Comparison of ENCODE assay signal across 8 cellular contexts in the genomic region with DNA sequence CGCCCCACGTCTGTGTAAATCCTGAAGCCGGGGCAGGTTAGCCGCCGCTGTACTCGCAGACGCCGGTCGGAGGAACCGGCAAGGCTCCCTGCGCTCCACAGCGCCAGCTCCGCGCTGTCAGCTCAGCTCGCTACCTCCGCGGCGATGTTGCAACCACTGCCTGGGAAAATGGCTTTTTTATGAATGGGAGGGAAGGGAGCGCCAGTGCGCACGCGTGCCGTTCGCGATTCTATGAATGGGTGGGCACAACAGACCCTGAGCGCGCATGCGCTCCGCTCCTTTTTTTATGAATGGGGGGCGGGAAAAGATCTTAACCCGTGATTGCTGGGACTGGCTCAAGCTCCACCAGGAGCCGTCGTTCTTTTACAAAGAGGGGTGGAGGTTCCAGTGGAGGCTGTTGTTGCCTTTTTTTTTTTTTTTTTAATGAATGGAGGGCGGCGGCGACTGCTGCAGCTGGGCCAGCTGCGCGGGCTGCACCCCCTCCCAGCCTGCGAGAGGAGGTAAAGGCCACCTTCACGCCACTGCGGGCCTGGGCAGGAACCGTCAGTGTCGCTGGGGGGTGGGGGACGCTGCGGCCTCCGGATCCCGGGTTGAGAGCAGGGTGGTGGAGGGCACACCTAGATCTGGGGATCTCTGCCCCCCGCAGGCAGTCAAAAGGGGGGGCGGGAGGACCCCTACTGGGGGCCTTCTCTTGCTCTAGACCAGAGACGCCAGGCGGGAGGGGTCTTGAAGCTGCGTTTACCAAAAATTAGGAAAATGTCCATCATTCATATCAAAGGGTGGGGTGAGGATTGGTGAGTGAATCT. TPM values are rescaled to one million over a fixed set of nuclear protein-coding genes. Genes with fewer than 3 reads are reported as not detected.
DNase-seq lines count a peak whose midpoint lies in the region; ATAC-seq and TF ChIP-seq lines count a peak whose summit lies in the region.

A gene with protein sequence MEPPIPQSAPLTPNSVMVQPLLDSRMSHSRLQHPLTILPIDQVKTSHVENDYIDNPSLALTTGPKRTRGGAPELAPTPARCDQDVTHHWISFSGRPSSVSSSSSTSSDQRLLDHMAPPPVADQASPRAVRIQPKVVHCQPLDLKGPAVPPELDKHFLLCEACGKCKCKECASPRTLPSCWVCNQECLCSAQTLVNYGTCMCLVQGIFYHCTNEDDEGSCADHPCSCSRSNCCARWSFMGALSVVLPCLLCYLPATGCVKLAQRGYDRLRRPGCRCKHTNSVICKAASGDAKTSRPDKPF (minus strand): TSS at position 151 of the 806 bp plus-strand sequence. CDS start 9,913 bp downstream, outside the sequence.

- DNase-seq in GM06990 (ENCODE audit: extremely low read depth, insufficient read length): peak; percentile 85
- peak; percentile 98 for DNase-seq in HFFc6
- DNase-seq in NB4 (ENCODE audit: low read depth): peak; percentile 96
- DNase-seq in glutamatergic neuron: peak; percentile 95
- DNase-seq in omental fat pad (ENCODE audit: low spot score): peak; percentile 79

- peaks cover 65% of the 10 kb centered on the region for H3K4me1 Mint-ChIP-seq in HFFc6 (ENCODE audit: low read depth)
- H3K4me1 Mint-ChIP-seq in activated naive CD8-positive, alpha-beta T cell (ENCODE audit: low read depth): peaks cover 18% of the 10 kb centered on the region
- peaks cover 52% of the 10 kb centered on the region for H3K4me1 Mint-ChIP-seq in glutamatergic neuron (ENCODE audit: low read depth, unreplicated experiment)

- no peaks in the 10 kb centered on the region for H3K9me3 Mint-ChIP-seq in HFFc6
- H3K9me3 Mint-ChIP-seq in activated naive CD8-positive, alpha-beta T cell (ENCODE audit: low read depth): no peaks in the 10 kb centered on the region
- H3K9me3 Mint-ChIP-seq in glutamatergic neuron (ENCODE audit: unreplicated experiment): peaks cover 24% of the 10 kb centered on the region

- H3K27me3 ChIP-seq in GM06990 (replicated peaks; ENCODE audit: control insufficient read depth, insufficient read depth, low read length): no peaks in the 10 kb centered on the region

- H3K27ac Mint-ChIP-seq in HFFc6 (peak within 1 kb of the TSS; percentile 96), glutamatergic neuron (ENCODE audit: unreplicated experiment) (peak within 1 kb of the TSS; percentile 43)
- peak within 1 kb of the TSS; percentile 46 for H3K27ac Mint-ChIP-seq in activated naive CD8-positive, alpha-beta T cell

- H3K4me3 Mint-ChIP-seq in HFFc6: peak within 1 kb of the TSS; percentile 96
- peak within 1 kb of the TSS; percentile 91 for H3K4me3 Mint-ChIP-seq in activated naive CD8-positive, alpha-beta T cell
- H3K4me3 Mint-ChIP-seq in glutamatergic neuron (ENCODE audit: unreplicated experiment): peak within 1 kb of the TSS; percentile 86

- peak within 1 kb of the TSS; percentile 74 for H3K4me3 ChIP-seq in GM06990 (replicated peaks; ENCODE audit: low read depth, low read length)
- H3K4me3 ChIP-seq in NB4 (ENCODE audit: low read depth, low read length): peak within 1 kb of the TSS; percentile 91

- H3K36me3 ChIP-seq in GM06990 (ENCODE audit: control insufficient read depth, insufficient read depth, low read length): no peaks in the 10 kb centered on the region

- peaks cover 2% of the 10 kb centered on the region for H3K27me3 Mint-ChIP-seq in HFFc6 (ENCODE audit: insufficient read depth)
- peaks cover 31% of the 10 kb centered on the region for H3K27me3 Mint-ChIP-seq in activated naive CD8-positive, alpha-beta T cell
- H3K27me3 Mint-ChIP-seq in glutamatergic neuron (ENCODE audit: unreplicated experiment): peaks cover 18% of the 10 kb centered on the region

- TF ChIP-seq CTCF in GM06990 (IDR thresholded peaks at IDR 0.05; ENCODE audit: insufficient read depth, low read length, poor library complexity, severe bottlenecking) (no peak), HFFc6 (IDR thresholded peaks at IDR 0.05) (peak; percentile 42; the same call in 1 of the 2 replicates), NB4 (IDR thresholded peaks at IDR 0.05; ENCODE audit: low read depth, low read length) (no peak), glutamatergic neuron (IDR thresholded peaks at IDR 0.05; ENCODE audit: partially characterized antibody, unreplicated experiment) (no peak), omental fat pad (IDR thresholded peaks at IDR 0.05) (no peak)

- H3K27ac ChIP-seq in temporal lobe (ENCODE audit: low read depth, low read length): peak within 1 kb of the TSS; percentile 50

- peak; percentile 56 for ATAC-seq in SK-N-SH treated with all-trans-retinoic acid at 6 μM for 48 hours
- ATAC-seq in omental fat pad (ENCODE audit: low FRiP score): peak; percentile 72

- H3K36me3 Mint-ChIP-seq in HFFc6 (ENCODE audit: low read depth) (peaks cover 27% of the 10 kb centered on the region), glutamatergic neuron (ENCODE audit: unreplicated experiment) (no peaks in the 10 kb centered on the region)
- H3K36me3 Mint-ChIP-seq in activated naive CD8-positive, alpha-beta T cell: no peaks in the 10 kb centered on the region

- peak; percentile 86 for TF ChIP-seq POLR2A in NB4 (IDR thresholded peaks at IDR 0.05; ENCODE audit: extremely low read depth, insufficient read length)

TF ChIP-seq in SK-N-SH treated with all-trans-retinoic acid at 6 μM for 48 hours, 23 proteins besides CTCF, POLR2A, EP300 and RAD21:
- TF ChIP-seq ZNF565 (CRISPR knock-in tag; conservative IDR thresholded peaks at IDR 0.05; ENCODE audit: low read depth): no peak
- TF ChIP-seq ZFP3 (CRISPR knock-in tag; IDR thresholded peaks at IDR 0.05): 0 out of 2 replicates have a peak, but pooled peaks have one; percentile 47

RNA-seq across cellular contexts. Expression of the gene that starts here (rescaled TPM):
- total RNA-seq in HFFc6 (2021; fragmentation: NEBNext Ultra II Directional; extraction: Animal tissue kit (Norgen Biotek cat#: 25700)): 10 to 100 TPM; 26.1 to 28.9 (median 27.8) TPM
- total RNA-seq in glutamatergic neuron (ENCODE audit: unreplicated experiment): 12.5 TPM
- 10 to 100 TPM; 40.4 to 93.5 (median 47.3) TPM for total RNA-seq in omental fat pad
- total RNA-seq in temporal lobe: 7.1 TPM

Comparison
In these comparisons a context has a peak if more than half of its experiments do, and no peak if none do; other contexts are left out.
1. Peak in every context shown above with its lines: DNase-seq, ATAC-seq, H3K4me3 ChIP-seq and H3K27ac ChIP-seq.
2. H3K27ac Mint-ChIP-seq: peak in every context shown above with its lines; median percentile 96 in HFFc6; 46 in activated naive CD8-positive, alpha-beta T cell; 43 in glutamatergic neuron.